Comparison of ENCODE assay signal across 1 cellular context in genomic region chr4:125677665-125678307, GRCh38.
TF ChIP-seq lines count a peak whose summit lies in the region.

No MANE protein-coding gene starts in this region.

TF ChIP-seq in GM23338, 12 proteins besides CTCF, POLR2A, EP300 and RAD21 (continued from another document):
- TF ChIP-seq ZNF462 (CRISPR knock-in tag; IDR thresholded peaks at IDR 0.05), result no peak
